In the genomic region with DNA sequence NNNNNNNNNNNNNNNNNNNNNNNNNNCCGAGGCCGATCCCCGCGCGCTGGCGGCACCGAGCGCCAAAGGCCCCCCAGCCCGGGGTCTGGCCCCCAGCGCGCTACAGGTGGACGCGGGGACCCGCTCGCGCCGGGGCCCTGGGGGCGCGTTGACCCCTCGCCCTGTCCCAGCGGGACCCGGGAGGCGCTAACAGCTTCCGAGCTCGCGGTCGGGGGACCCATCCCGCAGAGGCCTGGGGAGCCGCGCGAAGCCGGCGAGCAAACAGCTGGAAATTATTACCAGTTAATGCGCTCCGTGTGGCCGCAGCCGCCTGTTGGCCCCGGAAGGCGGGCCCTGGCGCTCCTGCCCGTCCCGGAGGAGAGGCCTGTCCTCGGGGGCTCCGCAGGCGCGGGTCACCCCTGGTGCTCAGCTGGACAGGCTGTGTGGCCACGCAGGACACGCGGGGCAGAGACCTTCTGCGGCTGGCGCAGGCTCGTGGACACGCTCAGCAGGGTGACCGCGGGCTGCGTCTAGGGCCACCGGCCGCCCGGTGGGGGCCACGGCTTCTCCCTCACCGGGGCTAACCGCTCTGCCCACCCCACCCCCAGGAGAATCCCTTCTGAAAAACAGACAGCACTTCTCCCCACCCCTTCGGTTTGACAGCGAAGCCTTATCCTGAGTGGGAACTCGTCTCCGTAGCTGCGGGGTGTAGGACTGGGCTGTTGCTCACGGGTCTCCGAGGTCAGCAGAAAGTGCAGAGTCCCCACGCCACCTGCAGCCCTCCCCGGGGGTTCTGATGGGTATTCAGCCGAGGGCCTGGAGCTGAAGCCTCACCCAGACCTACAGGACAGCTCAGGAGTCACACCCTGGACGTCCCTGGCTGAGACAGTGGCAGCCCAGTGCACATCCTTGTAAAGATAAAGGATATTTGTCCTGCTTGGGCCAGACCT, we compare ENCODE assay signal across 8 cellular contexts. TPM values are rescaled to one million over a fixed set of nuclear protein-coding genes. Genes with fewer than 3 reads are reported as not detected.
DNase-seq lines count a peak whose midpoint lies in the region; ATAC-seq and TF ChIP-seq lines count a peak whose summit lies in the region.

No MANE protein-coding gene starts in this region.

- intact Hi-C loops in thyroid gland (cut with DNase I) = no loop called here

- peaks cover 10% of the 10 kb centered on the region for H3K4me1 Mint-ChIP-seq in memory B cell

- no peaks in the 10 kb centered on the region for H3K9me3 Mint-ChIP-seq in memory B cell

- peaks cover 11 to 15% of the 10 kb centered on the region in 2 donors for H3K4me1 ChIP-seq in thyroid gland

- H3K4me3 ChIP-seq in WI38 (ENCODE audit: low read depth, low read length) (peak overlapping the region; percentile 61), thyroid gland (replicated peaks in 1 of 3) (peak overlapping the region in 2 of 3 donors; percentile 38 to 44)

- H3K4me3 Mint-ChIP-seq in memory B cell = peak overlapping the region; percentile 71

- H3K9me3 ChIP-seq in thyroid gland = no peaks in the 10 kb centered on the region

- H3K27me3 Mint-ChIP-seq in memory B cell = peaks cover 5% of the 10 kb centered on the region

- H3K36me3 Mint-ChIP-seq in memory B cell = no peaks in the 10 kb centered on the region

- no peak overlapping the region for H3K27ac Mint-ChIP-seq in memory B cell

- no peak for TF ChIP-seq POLR2A in thyroid gland (IDR thresholded peaks at IDR 0.05)

- TF ChIP-seq CTCF in GM10266 (IDR thresholded peaks at IDR 0.05; ENCODE audit: control insufficient read depth, insufficient read depth, low read depth, missing control alignments) (no peak), WI38 (IDR thresholded peaks at IDR 0.05; ENCODE audit: low read depth, low read length) (no peak), thyroid gland (IDR thresholded peaks at IDR 0.05) (no peak)

- no peak overlapping the region for H3K27ac ChIP-seq in thyroid gland

- no peaks in the 10 kb centered on the region for H3K27me3 ChIP-seq in thyroid gland

- peak; percentile 62 for DNase-seq in GM10266 (ENCODE audit: extremely low spot score)
- peak; percentile 16 for DNase-seq in effector CD4-positive, alpha-beta T cell
- peak; percentile 57 to 69 for DNase-seq in memory B cell (ENCODE audit: low spot score in 2 of 2)
- peak; percentile 45 to 52 for DNase-seq in thyroid gland
- no peak for DNase-seq in MV-4-11 (lab: John Stamatoyannopoulos, UW)

- no peaks in the 10 kb centered on the region for H3K36me3 ChIP-seq in thyroid gland

- WGBS in thyroid gland, 2 donors = 28 to 36% methylated on average over 9 to 17 of the region's 73 CpGs

- peak; percentile 42 for ATAC-seq in memory B cell (ENCODE audit: low read depth)
- no peak for ATAC-seq in GM18907 (IDR thresholded peaks at IDR 0.05; ENCODE audit: unreplicated experiment)
- ATAC-seq in GM21526 (IDR thresholded peaks at IDR 0.05; ENCODE audit: low FRiP score, unreplicated experiment) = no peak

RNA-seq across cellular contexts. Expression of a gene that starts 45.6 kb away (rescaled TPM):
- total RNA-seq in thyroid gland = 10 to 100 TPM in 1 of 4 donors, 1 to 10 TPM in 3; 5.6 to 19.9 (median 8.4) TPM
